8 cellular contexts compared by ENCODE assay signal in the genomic region with DNA sequence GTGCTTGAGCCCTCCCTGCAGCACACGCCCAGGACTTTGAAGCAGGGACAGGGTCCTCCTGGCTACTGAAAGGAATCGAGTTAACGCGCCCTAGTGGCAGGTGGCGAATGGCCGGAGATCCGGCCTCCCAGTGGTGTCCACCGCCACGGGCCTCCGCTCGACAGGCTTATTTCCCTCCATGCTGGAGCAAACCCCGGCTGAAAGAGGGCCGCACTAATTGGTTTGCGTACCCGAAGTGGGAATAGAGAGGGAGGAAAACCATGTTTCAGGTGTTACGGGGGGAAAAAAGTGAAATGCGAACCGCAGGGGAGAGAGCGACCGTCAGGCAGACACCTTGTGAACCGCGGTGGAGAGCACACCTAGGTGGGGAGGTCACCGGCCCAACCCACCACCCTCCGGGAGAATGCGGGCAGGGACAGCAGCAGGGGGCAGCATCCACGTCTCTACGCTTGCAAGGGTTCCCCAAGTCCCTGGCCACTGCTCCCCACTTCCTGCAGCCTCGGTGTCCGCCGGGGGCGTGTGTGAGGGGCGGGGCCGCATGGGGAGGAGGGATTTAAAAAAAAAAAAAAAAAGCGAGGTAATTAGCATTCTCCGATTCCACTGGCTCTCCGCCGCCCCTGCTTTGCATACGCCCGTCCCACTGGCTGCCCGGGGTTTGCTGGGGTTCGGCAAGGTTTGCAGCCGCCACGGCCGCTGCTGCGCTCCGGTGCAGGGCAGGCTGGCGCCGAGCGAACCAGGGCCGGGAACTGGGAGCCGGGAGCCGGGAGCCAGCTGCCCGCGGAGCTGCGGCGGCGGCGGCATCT.
DNase-seq lines count a peak whose midpoint lies in the region; ATAC-seq and TF ChIP-seq lines count a peak whose summit lies in the region.

No MANE protein-coding gene starts in this region.

- DNase-seq in CD4-positive, alpha-beta T cell, result peak; percentile 69 to 87 (median 80)
- DNase-seq in HPDE6-E6E7 (ENCODE audit: extremely low spot score), result peak; percentile 95
- peak; percentile 85 for DNase-seq in NOMO-1 treated with dmso at 0.1 percent for 144 hours (lab: John Stamatoyannopoulos, UW; ENCODE audit: unreplicated experiment)
- peak; percentile 78 for DNase-seq in activated T-helper 1 cell treated with Interleukin-2 at 50 U/mL for 16 hours (ENCODE audit: low read depth)
- peak; percentile 50 for DNase-seq in fibroblast of gingiva (ENCODE audit: low read depth)
- DNase-seq in naive thymus-derived CD8-positive, alpha-beta T cell, result peak; percentile 77 to 96 (median 87)
- DNase-seq in stimulated activated effector memory CD8-positive, alpha-beta T cell treated with anti-CD3 and anti-CD28 coated beads, Interleukin-12 subunit alpha, Interleukin-12 subunit beta, amount 100 ng/mL, for 72 hours (ENCODE audit: low spot score in 2 of 2), result peak; percentile 51 to 84

- no peaks in the 10 kb centered on the region for H3K27me3 Mint-ChIP-seq in CD4-positive, alpha-beta T cell
- H3K27me3 Mint-ChIP-seq in naive thymus-derived CD8-positive, alpha-beta T cell, result peaks cover 0 to 4% (median 0%) of the 10 kb centered on the region in 5 donors

- H3K9me3 Mint-ChIP-seq in CD4-positive, alpha-beta T cell, result no peaks in the 10 kb centered on the region
- H3K9me3 Mint-ChIP-seq in naive thymus-derived CD8-positive, alpha-beta T cell, result peaks cover 0 to 2% (median 0%) of the 10 kb centered on the region in 9 donors
- H3K9me3 Mint-ChIP-seq in stimulated activated effector memory CD8-positive, alpha-beta T cell treated with anti-CD3 and anti-CD28 coated beads, Interleukin-12 subunit alpha, Interleukin-12 subunit beta, amount 100 ng/mL, for 72 hours, result no peaks in the 10 kb centered on the region

- CTCF ChIA-PET in CD4-positive, alpha-beta T cell (lab: Charles Lee), result interaction anchor here (0.7 kb wide), 1 partner anchor 290 kb away, joined by 3 read pairs; no protein-coding TSS in a partner anchor

- POLR2A ChIA-PET in CD4-positive, alpha-beta T cell (lab: Charles Lee), result interaction anchor here (1.1 to 7.8 kb wide), 5 partner anchors 9 to 362 kb away, joined by 3 to 192 read pairs (median 4); a partner anchor contains a TSS
- POLR2A ChIA-PET in naive thymus-derived CD8-positive, alpha-beta T cell (lab: Charles Lee), result interaction anchor here (0.7 to 7.7 kb wide), 4 partner anchors 54 to 139 kb away, joined by 3 to 140 read pairs (median 42); no protein-coding TSS in a partner anchor

- ATAC-seq in CD4-positive, alpha-beta T cell (ENCODE audit: poor library complexity), result peak; percentile 56
- peak; percentile 51 to 59 for ATAC-seq in naive thymus-derived CD8-positive, alpha-beta T cell
- peak; percentile 82 for ATAC-seq in stimulated activated effector memory CD8-positive, alpha-beta T cell treated with anti-CD3 and anti-CD28 coated beads, Interleukin-12 subunit alpha, Interleukin-12 subunit beta, amount 100 ng/mL, for 72 hours
- no peak for ATAC-seq in GM18858 (IDR thresholded peaks at IDR 0.05; ENCODE audit: unreplicated experiment)

- H3K27ac ChIP-seq in CD4-positive, alpha-beta T cell (ENCODE audit: low read depth, low read length), result no peak overlapping the region

- peaks cover 36% of the 10 kb centered on the region for H3K4me1 Mint-ChIP-seq in CD4-positive, alpha-beta T cell (ENCODE audit: low read depth)
- peaks cover 29 to 41% (median 35%) of the 10 kb centered on the region in 4 donors for H3K4me1 Mint-ChIP-seq in naive thymus-derived CD8-positive, alpha-beta T cell
- peaks cover 38% of the 10 kb centered on the region for H3K4me1 Mint-ChIP-seq in stimulated activated effector memory CD8-positive, alpha-beta T cell treated with anti-CD3 and anti-CD28 coated beads, Interleukin-12 subunit alpha, Interleukin-12 subunit beta, amount 100 ng/mL, for 72 hours

- intact Hi-C loops in CD4-positive, alpha-beta T cell (cut with DNase I, micrococcal nuclease), result loop anchor here (1.0 to 10.0 kb wide), 7 partner anchors 85 to 1837 kb away; a partner anchor contains a TSS

- no peaks in the 10 kb centered on the region for H3K27me3 ChIP-seq in CD4-positive, alpha-beta T cell (ENCODE audit: control insufficient read depth, insufficient read depth, low read length)

- TF ChIP-seq CTCF in CD4-positive, alpha-beta T cell (IDR thresholded peaks at IDR 0.05), result peak; percentile 34

- H3K4me3 Mint-ChIP-seq in CD4-positive, alpha-beta T cell, result peak overlapping the region; percentile 88
- peak overlapping the region; percentile 83 to 91 (median 87) for H3K4me3 Mint-ChIP-seq in naive thymus-derived CD8-positive, alpha-beta T cell
- peak overlapping the region; percentile 93 for H3K4me3 Mint-ChIP-seq in stimulated activated effector memory CD8-positive, alpha-beta T cell treated with anti-CD3 and anti-CD28 coated beads, Interleukin-12 subunit alpha, Interleukin-12 subunit beta, amount 100 ng/mL, for 72 hours

- peak overlapping the region; percentile 78 for H3K27ac Mint-ChIP-seq in CD4-positive, alpha-beta T cell
- H3K27ac Mint-ChIP-seq in naive thymus-derived CD8-positive, alpha-beta T cell, result peak overlapping the region; percentile 28 to 94 (median 83)
- no peak overlapping the region for H3K27ac Mint-ChIP-seq in stimulated activated effector memory CD8-positive, alpha-beta T cell treated with anti-CD3 and anti-CD28 coated beads, Interleukin-12 subunit alpha, Interleukin-12 subunit beta, amount 100 ng/mL, for 72 hours

- H3K9me3 ChIP-seq in CD4-positive, alpha-beta T cell (ENCODE audit: control insufficient read depth, low read length), result no peaks in the 10 kb centered on the region

- peaks cover 20% of the 10 kb centered on the region for H3K36me3 Mint-ChIP-seq in CD4-positive, alpha-beta T cell (ENCODE audit: low read depth)
- H3K36me3 Mint-ChIP-seq in naive thymus-derived CD8-positive, alpha-beta T cell, result no peaks in the 10 kb centered on the region
- H3K36me3 Mint-ChIP-seq in stimulated activated effector memory CD8-positive, alpha-beta T cell treated with anti-CD3 and anti-CD28 coated beads, Interleukin-12 subunit alpha, Interleukin-12 subunit beta, amount 100 ng/mL, for 72 hours, result peaks cover 15% of the 10 kb centered on the region
